In genomic region chr1:73886721-73887120, GRCh38 we compare ENCODE assay signal across 30 cellular contexts.
"Had no signal": no experiment of that assay in that cellular context is flagged by ENCODE, and none has a peak within 500 bp of the region (broad histone marks: within the 10 kb centered on the region; RNA-seq: fewer than 3 reads in every experiment).

No MANE protein-coding gene starts in this region.

- H3K36me3 ChIP-seq: breast epithelium, colonic mucosa, esophagus squamous epithelium, heart right ventricle, neural progenitor cell, right atrium auricular region, thyroid gland, upper lobe of left lung, vagina had no signal

- H3K4me3 Mint-ChIP-seq: activated B cell treated with CpG ODN at 0.5 μM for 24 hours; activated CD8-positive, alpha-beta memory T cell treated with anti-CD3 and anti-CD28 coated beads, Interleukin-2, amount 10 ng/mL, durations not matched to agents 7 days and 5 days; activated CD8-positive, alpha-beta T cell treated with anti-CD3 and anti-CD28 coated beads, Interleukin-2, amount 10 ng/mL, durations not matched to agents 7 days and 5 days; activated naive CD4-positive, alpha-beta T cell treated with anti-CD3 and anti-CD28 coated beads, Interleukin-2, amount 50 U/mL, for 24 hours; activated naive CD8-positive, alpha-beta T cell treated with anti-CD3 and anti-CD28 coated beads, Interleukin-2, amount 50 U/mL, for 24 hours; natural killer cell; neural progenitor cell; stimulated activated memory B cell treated with anti-CD40 and anti-IgM and Interleukin-4, amounts not matched to agents 10 μg/mL and 1 μg/mL and 100 μg/mL, for 72 hours; stimulated activated naive CD8-positive, alpha-beta T cell treated with anti-CD3 and anti-CD28 coated beads, Interleukin-15, amount 100 ng/mL, for 72 hours had no signal

- DNase-seq: activated B cell treated with CpG ODN at 0.5 μM for 24 hours; activated CD8-positive, alpha-beta memory T cell treated with anti-CD3 and anti-CD28 coated beads, Interleukin-2, amount 10 ng/mL, durations not matched to agents 7 days and 5 days; activated CD8-positive, alpha-beta T cell treated with anti-CD3 and anti-CD28 coated beads, Interleukin-2, amount 10 ng/mL, durations not matched to agents 7 days and 5 days; activated naive CD8-positive, alpha-beta T cell treated with anti-CD3 and anti-CD28 coated beads, Interleukin-2, amount 50 U/mL, for 24 hours; activated T-cell treated with anti-CD3 and anti-CD28 coated beads, Interleukin-2, amount 50 U/mL, for 48 hours; central memory CD4-positive, alpha-beta T cell; colonic mucosa; effector CD8-positive, alpha-beta T cell; esophagus squamous epithelium; foreskin melanocyte; kidney glomerular epithelial cell; mesendoderm; natural killer cell; stimulated activated CD4-positive, alpha-beta T cell treated with anti-CD3 and anti-CD28 coated beads, Interleukin-1b, Interleukin-23, amount 100 ng/mL, for 48 hours; stimulated activated CD4-positive, alpha-beta T cell treated with anti-CD3 and anti-CD28 coated beads, Interleukin-4, amount 100 ng/mL, for 4 hours; stimulated activated CD8-positive, alpha-beta memory T cell treated with anti-CD3 and anti-CD28 coated beads, Interleukin-4, amount 100 ng/mL, for 48 hours; stimulated activated naive CD8-positive, alpha-beta T cell treated with anti-CD3 and anti-CD28 coated beads, Interleukin-15, amount 100 ng/mL, for 72 hours; thyroid gland; upper lobe of left lung had no signal

- H3K9me3 Mint-ChIP-seq: activated B cell treated with CpG ODN at 0.5 μM for 24 hours; activated naive CD8-positive, alpha-beta T cell treated with anti-CD3 and anti-CD28 coated beads, Interleukin-2, amount 50 U/mL, for 24 hours; activated T-helper 2 cell treated with anti-CD3 and anti-CD28 coated beads, Interferon-gamma antibody, Interleukin-2, Interleukin-4, amounts not matched to agents 10 μg/mL and 5 μg/mL and 100 μg/mL, durations not matched to agents 14 hours and 24 hours and 36 hours; neural progenitor cell; stimulated activated memory B cell treated with anti-CD40 and anti-IgM and Interleukin-4, amounts not matched to agents 10 μg/mL and 1 μg/mL and 100 μg/mL, for 72 hours; stimulated activated naive CD8-positive, alpha-beta T cell treated with anti-CD3 and anti-CD28 coated beads, Interleukin-15, amount 100 ng/mL, for 72 hours had no signal

- H3K27me3 Mint-ChIP-seq: activated B cell treated with CpG ODN at 0.5 μM for 24 hours; activated CD8-positive, alpha-beta memory T cell treated with anti-CD3 and anti-CD28 coated beads, Interleukin-2, amount 10 ng/mL, durations not matched to agents 7 days and 5 days; activated naive CD4-positive, alpha-beta T cell treated with anti-CD3 and anti-CD28 coated beads, Interleukin-2, amount 50 U/mL, for 24 hours; activated naive CD8-positive, alpha-beta T cell treated with anti-CD3 and anti-CD28 coated beads, Interleukin-2, amount 50 U/mL, for 24 hours; stimulated activated memory B cell treated with anti-CD40 and anti-IgM and Interleukin-4, amounts not matched to agents 10 μg/mL and 1 μg/mL and 100 μg/mL, for 72 hours had no signal

- H3K27ac Mint-ChIP-seq: activated B cell treated with CpG ODN at 0.5 μM for 24 hours; activated CD8-positive, alpha-beta memory T cell treated with anti-CD3 and anti-CD28 coated beads, Interleukin-2, amount 10 ng/mL, durations not matched to agents 7 days and 5 days; activated CD8-positive, alpha-beta T cell treated with anti-CD3 and anti-CD28 coated beads, Interleukin-2, amount 10 ng/mL, durations not matched to agents 7 days and 5 days; activated naive CD8-positive, alpha-beta T cell treated with anti-CD3 and anti-CD28 coated beads, Interleukin-2, amount 50 U/mL, for 24 hours; activated T-helper 2 cell treated with anti-CD3 and anti-CD28 coated beads, Interferon-gamma antibody, Interleukin-2, Interleukin-4, amounts not matched to agents 10 μg/mL and 5 μg/mL and 100 μg/mL, durations not matched to agents 14 hours and 24 hours and 36 hours; natural killer cell; neural progenitor cell; stimulated activated memory B cell treated with anti-CD40 and anti-IgM and Interleukin-4, amounts not matched to agents 10 μg/mL and 1 μg/mL and 100 μg/mL, for 72 hours had no signal

- H3K9me3 ChIP-seq: breast epithelium, colonic mucosa, esophagus squamous epithelium, heart right ventricle, right atrium auricular region, thyroid gland, upper lobe of left lung, vagina had no signal

- H3K27ac ChIP-seq: breast epithelium, colonic mucosa, epithelial cell of prostate, esophagus squamous epithelium, heart right ventricle, neural progenitor cell, right atrium auricular region, thyroid gland, upper lobe of left lung, vagina had no signal

- H3K4me1 Mint-ChIP-seq: activated B cell treated with CpG ODN at 0.5 μM for 24 hours; activated CD8-positive, alpha-beta memory T cell treated with anti-CD3 and anti-CD28 coated beads, Interleukin-2, amount 10 ng/mL, durations not matched to agents 7 days and 5 days; activated naive CD4-positive, alpha-beta T cell treated with anti-CD3 and anti-CD28 coated beads, Interleukin-2, amount 50 U/mL, for 24 hours; activated naive CD8-positive, alpha-beta T cell treated with anti-CD3 and anti-CD28 coated beads, Interleukin-2, amount 50 U/mL, for 24 hours; natural killer cell; stimulated activated memory B cell treated with anti-CD40 and anti-IgM and Interleukin-4, amounts not matched to agents 10 μg/mL and 1 μg/mL and 100 μg/mL, for 72 hours; stimulated activated naive CD8-positive, alpha-beta T cell treated with anti-CD3 and anti-CD28 coated beads, Interleukin-15, amount 100 ng/mL, for 72 hours had no signal

- H3K4me3 ChIP-seq: breast epithelium, colonic mucosa, esophagus squamous epithelium, heart right ventricle, lung, neural progenitor cell, right atrium auricular region, smooth muscle cell, thyroid gland, upper lobe of left lung, vagina had no signal

- H3K36me3 Mint-ChIP-seq: activated CD8-positive, alpha-beta memory T cell treated with anti-CD3 and anti-CD28 coated beads, Interleukin-2, amount 10 ng/mL, durations not matched to agents 7 days and 5 days; activated naive CD4-positive, alpha-beta T cell treated with anti-CD3 and anti-CD28 coated beads, Interleukin-2, amount 50 U/mL, for 24 hours; natural killer cell; neural progenitor cell; stimulated activated memory B cell treated with anti-CD40 and anti-IgM and Interleukin-4, amounts not matched to agents 10 μg/mL and 1 μg/mL and 100 μg/mL, for 72 hours had no signal

- H3K9ac ChIP-seq: neural progenitor cell had no signal
